In the genomic region with DNA sequence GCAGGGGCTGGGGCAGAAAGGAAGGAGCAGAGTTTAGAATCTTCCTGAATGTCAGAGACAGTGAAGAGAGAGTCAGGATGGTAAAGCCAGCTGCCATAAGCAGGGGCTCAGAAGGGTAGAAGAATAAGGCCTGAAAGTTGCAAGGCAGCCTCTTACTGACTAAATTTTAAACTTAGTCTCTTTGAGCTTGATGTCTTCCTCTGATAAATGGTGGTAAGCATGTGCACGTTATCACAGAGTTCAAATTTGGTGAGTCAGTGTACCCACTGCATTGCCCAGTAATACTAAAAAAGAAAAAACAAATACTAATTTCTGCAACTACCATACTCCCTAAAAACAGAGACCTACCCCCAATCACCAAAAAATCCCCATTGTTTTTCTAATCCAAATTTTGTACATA, we compare ENCODE assay signal across 10 cellular contexts.
"Had no signal": no experiment of that assay in that cellular context is flagged by ENCODE, and none has a peak within 500 bp of the region (broad histone marks: within the 10 kb centered on the region; RNA-seq: fewer than 3 reads in every experiment).

No MANE protein-coding gene starts in this region.

- H3K9me3 Mint-ChIP-seq: activated CD4-positive, alpha-beta T cell treated with anti-CD3 and anti-CD28 coated beads, Interleukin-2, amount 10 ng/mL, durations not matched to agents 7 days and 5 days; brain had no signal

- H3K27ac Mint-ChIP-seq: activated CD4-positive, alpha-beta T cell treated with anti-CD3 and anti-CD28 coated beads, Interleukin-2, amount 10 ng/mL, durations not matched to agents 7 days and 5 days had no signal

- H3K4me3 Mint-ChIP-seq: activated CD4-positive, alpha-beta T cell treated with anti-CD3 and anti-CD28 coated beads, Interleukin-2, amount 10 ng/mL, durations not matched to agents 7 days and 5 days; brain had no signal

- H3K4me1 Mint-ChIP-seq: brain had no signal

- ATAC-seq: gastroesophageal sphincter, left ventricle myocardium superior had no signal

- DNase-seq: activated CD4-positive, alpha-beta T cell treated with anti-CD3 and anti-CD28 coated beads, Interleukin-2, amount 10 ng/mL, durations not matched to agents 7 days and 5 days; activated CD8-positive, alpha-beta memory T cell treated with anti-CD3 and anti-CD28 coated beads, Interleukin-2, amount 50 U/mL, for 4 hours; activated effector memory CD4-positive, alpha-beta T cell treated with Interleukin-2 at 50 U/mL for 16 hours; amygdala; effector memory CD4-positive, alpha-beta T cell; left ventricle myocardium superior; mesenchymal stem cell; stimulated activated CD4-positive, alpha-beta T cell treated with anti-CD3 and anti-CD28 coated beads, Interleukin-12 subunit alpha, Interleukin-12 subunit beta, amount 100 ng/mL, for 4 hours had no signal

- H3K27me3 Mint-ChIP-seq: activated CD4-positive, alpha-beta T cell treated with anti-CD3 and anti-CD28 coated beads, Interleukin-2, amount 10 ng/mL, durations not matched to agents 7 days and 5 days; brain had no signal
